ENCODE assay signal across 21 cellular contexts in the genomic region with DNA sequence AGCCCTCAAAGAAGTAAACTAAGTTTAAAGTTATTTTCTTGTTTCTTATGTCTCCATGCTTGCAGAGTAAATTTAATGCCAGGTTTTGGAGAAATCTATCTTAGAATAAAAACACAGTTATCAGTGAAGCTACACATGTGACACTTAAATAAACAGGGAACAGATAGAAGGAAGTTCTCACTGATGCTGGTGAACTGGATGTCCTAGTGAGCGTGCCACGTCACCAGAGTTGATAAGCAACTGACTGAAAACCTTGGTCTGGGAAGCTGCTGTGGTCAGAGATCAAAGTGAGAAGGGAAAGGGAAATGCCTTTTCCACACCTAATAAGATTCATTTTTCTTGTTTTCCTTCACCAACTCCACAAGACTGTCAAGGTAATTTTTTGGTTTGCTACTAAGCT.
DNase-seq lines count a peak whose midpoint lies in the region; ATAC-seq, FAIRE-seq and TF ChIP-seq lines count a peak whose summit lies in the region.
"Had no signal": no experiment of that assay in that cellular context is flagged by ENCODE, and none has a peak within 500 bp of the region (broad histone marks: within the 10 kb centered on the region; RNA-seq: fewer than 3 reads in every experiment).

No MANE protein-coding gene starts in this region.

- no peaks in the 10 kb centered on the region for H4K20me1 ChIP-seq in HepG2 (ENCODE audit: insufficient read depth, low read length)

- H3K27me3 Mint-ChIP-seq in natural killer cell treated with Interleukin-12 subunit alpha and Interleukin-12 subunit beta and Interleukin-15 and Interleukin-18, amount 100 ng/mL, for 72 hours = peaks cover 36 to 56% of the 10 kb centered on the region in 2 donors

- H3K4me2 ChIP-seq in HepG2 (ENCODE audit: low read depth, low read length) = no peak overlapping the region
- H3K4me2 ChIP-seq: PC-9 had no signal

- H3K79me2 ChIP-seq in HepG2 (ENCODE audit: insufficient read depth, low read length) = no peaks in the 10 kb centered on the region

- TF ChIP-seq CTCF in brain microvascular endothelial cell (IDR thresholded peaks at IDR 0.05; ENCODE audit: low read depth, low read length, missing control alignments) = no peak
- TF ChIP-seq CTCF in HepG2 (CRISPR knock-in tag; IDR thresholded peaks at IDR 0.05) = no peak

- TF ChIP-seq EP300 in HepG2 (IDR thresholded peaks at IDR 0.05; ENCODE audit: low read depth in 2 of 2, low read length in 2 of 2) (no peak), HepG2 (CRISPR knock-in tag; IDR thresholded peaks at IDR 0.05; ENCODE audit: borderline replicate concordance) (no peak)

- TF ChIP-seq RAD21 in HepG2 (CRISPR knock-in tag; IDR thresholded peaks at IDR 0.05) = no peak

- POLR2A ChIA-PET in HepG2 (lab: Yijun Ruan, JAX) = no interaction called here

- no peak overlapping the region for H3K27ac Mint-ChIP-seq in natural killer cell treated with Interleukin-12 subunit alpha and Interleukin-12 subunit beta and Interleukin-15 and Interleukin-18, amount 100 ng/mL, for 72 hours
- H3K27ac Mint-ChIP-seq: CD4-positive, CD25-positive, alpha-beta regulatory T cell had no signal

- no peaks in the 10 kb centered on the region for H3K4me1 ChIP-seq in HepG2 (ENCODE audit: insufficient read depth, low read length)
- H3K4me1 ChIP-seq: BE2C, Caco-2, HAP-1 had no signal

- H3K4me3 Mint-ChIP-seq in natural killer cell treated with Interleukin-12 subunit alpha and Interleukin-12 subunit beta and Interleukin-15 and Interleukin-18, amount 100 ng/mL, for 72 hours = no peak overlapping the region
- H3K4me3 Mint-ChIP-seq: CD4-positive, CD25-positive, alpha-beta regulatory T cell had no signal

- H3K9me3 Mint-ChIP-seq in natural killer cell treated with Interleukin-12 subunit alpha and Interleukin-12 subunit beta and Interleukin-15 and Interleukin-18, amount 100 ng/mL, for 72 hours = peaks cover 2% of the 10 kb centered on the region

- in situ Hi-C loops in brain microvascular endothelial cell (cut with HindIII; ENCODE audit: low pct_ligation_motif_present, low sequenced_read_pairs) (no loop called here), HepG2 (cut with HindIII; ENCODE audit: extremely low pct_ligation_motif_present, low pct_unique_long_range_greater_than_20kb) (no loop called here)

- H3K36me3 ChIP-seq in brain microvascular endothelial cell (replicated peaks) = no peaks in the 10 kb centered on the region
- H3K36me3 ChIP-seq in HepG2 (replicated peaks in 1 of 2; ENCODE audit: control insufficient read depth in 1 of 2, insufficient read depth in 2 of 2, low read length in 2 of 2) = no peaks in the 10 kb centered on the region
- H3K36me3 ChIP-seq: BE2C, HAP-1 had no signal

- no peaks in the 10 kb centered on the region for H3K4me1 Mint-ChIP-seq in natural killer cell treated with Interleukin-12 subunit alpha and Interleukin-12 subunit beta and Interleukin-15 and Interleukin-18, amount 100 ng/mL, for 72 hours (ENCODE audit: low read depth in 2 of 2)
- H3K4me1 Mint-ChIP-seq: CD4-positive, CD25-positive, alpha-beta regulatory T cell had no signal

- H3K27me3 ChIP-seq in brain microvascular endothelial cell (replicated peaks) = no peaks in the 10 kb centered on the region
- H3K27me3 ChIP-seq in HepG2 (ENCODE audit: control insufficient read depth in 1 of 2, insufficient read depth in 2 of 2, low read length in 2 of 2) = peaks cover 0 to 2% of the 10 kb centered on the region in 2 experiments; a peak in 1 of 5 replicates
- H3K27me3 ChIP-seq: BE2C had no signal

- no peak overlapping the region for H3K9ac ChIP-seq in HepG2 (ENCODE audit: insufficient read depth, low read depth, low read length)
- H3K9ac ChIP-seq: GM23248 had no signal

- no TSS peak for BruUV-seq in HepG2 (replicated peaks; lab: Mats Ljungman, UMichigan)

- no peak for FAIRE-seq in HepG2 (lab: Jason Lieb, UNC)
- FAIRE-seq: A204.1, G401.6 had no signal

- H3K9me3 ChIP-seq in HepG2 (ENCODE audit: low read length) = no peaks in the 10 kb centered on the region
- H3K9me3 ChIP-seq: BE2C, Caco-2, HAP-1 had no signal

- H2AFZ ChIP-seq in HepG2 (ENCODE audit: low read length) = no peak overlapping the region
- H2AFZ ChIP-seq: GM23248, PC-9 had no signal

- 0% methylated on average over 2 of the region's 2 CpGs for WGBS in HepG2 (ENCODE audit: low lambda C conversion rate)

- ATAC-seq in HepG2 (no peak), GM18868 (IDR thresholded peaks at IDR 0.05; ENCODE audit: unreplicated experiment) (no peak), GM21447 (IDR thresholded peaks at IDR 0.05; ENCODE audit: unreplicated experiment) (no peak)
- no peak for ATAC-seq in natural killer cell treated with Interleukin-12 subunit alpha and Interleukin-12 subunit beta and Interleukin-15 and Interleukin-18, amount 100 ng/mL, for 72 hours

- no peaks in the 10 kb centered on the region for H3K36me3 Mint-ChIP-seq in natural killer cell treated with Interleukin-12 subunit alpha and Interleukin-12 subunit beta and Interleukin-15 and Interleukin-18, amount 100 ng/mL, for 72 hours
- H3K36me3 Mint-ChIP-seq: CD4-positive, CD25-positive, alpha-beta regulatory T cell had no signal

- H3K4me3 ChIP-seq in brain microvascular endothelial cell (ENCODE audit: low read depth, low read length) = no peak overlapping the region
- no peak overlapping the region for H3K4me3 ChIP-seq in HepG2 (replicated peaks in 1 of 3; ENCODE audit: insufficient read depth in 1 of 3, low read depth in 2 of 3, low read length in 3 of 3)
- H3K4me3 ChIP-seq: GM23248, HAP-1, PC-9 had no signal

- DNase-seq in CMK (ENCODE audit: low read depth) (peak; percentile 8), RPMI7951 (ENCODE audit: low read depth) (peak; percentile 42), brain microvascular endothelial cell (peak; percentile 68), HepG2 (ENCODE audit: low spot score) (no peak), NCI-H146 (lab: John Stamatoyannopoulos, UW) (no peak)
- no peak for DNase-seq in natural killer cell treated with Interleukin-12 subunit alpha and Interleukin-12 subunit beta and Interleukin-15 and Interleukin-18, amount 100 ng/mL, for 72 hours (ENCODE audit: low spot score)
- DNase-seq: BE2C; Caco-2; CD4-positive, CD25-positive, alpha-beta regulatory T cell; GM23248; MV-4-11; NCI-H187; NCI-H2227 treated with DMSO at 0.1 percent for 48 hours; NCI-H524; NCI-H82; PC-9 had no signal

- CTCF ChIA-PET in HepG2 (lab: Yijun Ruan, JAX; ENCODE audit: low intra/inter-chr PET ratio, low total read pairs) = no interaction called here

- no peak for TF ChIP-seq POLR2A in HepG2 (IDR thresholded peaks at IDR 0.05; ENCODE audit: insufficient read depth in 1 of 2, low read depth in 2 of 2, low read length in 2 of 2)

- intact Hi-C loops in HepG2 (cut with micrococcal nuclease; ENCODE audit: unreplicated experiment) = no loop called here

- H3K27ac ChIP-seq in brain microvascular endothelial cell (no peak overlapping the region), HepG2 (ENCODE audit: extremely low read length, insufficient read depth, low read length) (no peak overlapping the region)
- H3K27ac ChIP-seq: GM23248, PC-9 had no signal

TF ChIP-seq in HepG2, 621 proteins besides CTCF, POLR2A, EP300 and RAD21:
- TF ChIP-seq CREB1 (IDR thresholded peaks at IDR 0.05) (peak; percentile 64), CREB1 (CRISPR knock-in tag; IDR thresholded peaks at IDR 0.05) (peak; percentile 44; the same call in 1 of the 2 replicates), IRF2 (CRISPR knock-in tag; IDR thresholded peaks at IDR 0.05) (no peak), RFX5 (IDR thresholded peaks at IDR 0.05; ENCODE audit: low read depth, low read length) (no peak), ZNF451 (CRISPR knock-in tag; IDR thresholded peaks at IDR 0.05) (no peak)
- TF ChIP-seq, protein P1, sequence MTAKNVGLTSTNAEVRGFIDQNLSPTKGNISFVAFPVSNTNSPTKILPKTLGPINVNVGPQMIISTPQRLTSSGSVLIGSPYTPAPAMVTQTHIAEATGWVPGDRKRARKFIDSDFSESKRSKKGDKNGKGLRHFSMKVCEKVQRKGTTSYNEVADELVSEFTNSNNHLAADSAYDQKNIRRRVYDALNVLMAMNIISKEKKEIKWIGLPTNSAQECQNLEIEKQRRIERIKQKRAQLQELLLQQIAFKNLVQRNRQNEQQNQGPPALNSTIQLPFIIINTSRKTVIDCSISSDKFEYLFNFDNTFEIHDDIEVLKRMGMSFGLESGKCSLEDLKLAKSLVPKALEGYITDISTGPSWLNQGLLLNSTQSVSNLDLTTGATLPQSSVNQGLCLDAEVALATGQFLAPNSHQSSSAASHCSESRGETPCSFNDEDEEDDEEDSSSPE (CRISPR knock-in tag; IDR thresholded peaks at IDR 0.05) = no peak

Comparison
In these comparisons a context has a peak if more than half of its experiments do, and no peak if none do; other contexts are left out.
1. DNase-seq: peak in CMK (single experiment), RPMI7951 (single experiment) and brain microvascular endothelial cell (single experiment); none in HepG2 (single experiment), NCI-H146 (single experiment) and natural killer cell treated with Interleukin-12 subunit alpha and Interleukin-12 subunit beta and Interleukin-15 and Interleukin-18, amount 100 ng/mL, for 72 hours (single experiment).